Comparison of ENCODE assay signal across 8 cellular contexts in the genomic region with DNA sequence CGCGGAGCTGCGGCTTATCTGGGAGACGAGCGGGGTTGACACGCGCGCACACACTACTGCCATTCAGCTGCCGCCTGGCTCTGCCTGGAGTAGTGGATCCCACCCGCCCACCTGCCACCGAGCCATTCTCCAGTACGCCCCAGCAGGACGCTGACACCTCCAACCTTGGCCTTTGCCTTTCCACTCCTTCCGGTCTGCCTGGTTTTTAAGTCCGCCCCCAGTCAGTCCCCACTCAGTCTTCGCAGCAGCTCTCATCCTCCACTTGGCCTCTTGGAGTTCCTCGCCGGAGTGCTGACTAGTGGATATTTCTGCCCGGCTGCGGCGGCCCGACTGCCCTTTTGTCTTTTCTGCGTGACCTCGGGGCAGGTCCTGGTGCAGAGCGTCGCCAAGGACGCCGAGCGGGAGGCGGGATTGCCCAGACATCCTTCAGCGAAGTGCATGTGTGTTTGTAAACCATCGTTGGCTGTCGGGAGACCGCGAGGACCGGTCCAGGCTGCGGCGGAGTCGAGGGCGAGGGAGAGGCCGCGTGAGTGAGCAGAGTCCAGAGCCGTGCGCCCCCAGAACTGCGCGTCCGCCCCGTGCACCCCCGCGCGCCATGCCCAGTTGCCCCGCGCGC. TPM values are rescaled to one million over a fixed set of nuclear protein-coding genes. Genes with fewer than 3 reads are reported as not detected.
DNase-seq lines count a peak whose midpoint lies in the region; ATAC-seq and TF ChIP-seq lines count a peak whose summit lies in the region.

No MANE protein-coding gene starts in this region.

- ATAC-seq in HG02938 (IDR thresholded peaks at IDR 0.05; ENCODE audit: unreplicated experiment) (peak; percentile 5), thoracic aorta (ENCODE audit: insufficient number of reproducible peaks, low FRiP score, low read depth) (no peak), GM18502 (IDR thresholded peaks at IDR 0.05; ENCODE audit: poor library complexity, unreplicated experiment) (no peak)

- peaks cover 0 to 11% of the 10 kb centered on the region in 2 donors for H3K4me1 ChIP-seq in thoracic aorta (ENCODE audit: control insufficient read depth in 1 of 2, low read depth in 2 of 2)

- DNase-seq in COLO668 (lab: John Stamatoyannopoulos, UW; ENCODE audit: unreplicated experiment) = peak; percentile 51
- no peak for DNase-seq in astrocyte of the cerebellum (ENCODE audit: low read depth)
- no peak for DNase-seq in kidney epithelial cell (ENCODE audit: low read depth)
- no peak for DNase-seq in thoracic aorta (ENCODE audit: low spot score)
- no peak for DNase-seq in activated CD4-positive, CD25-positive, alpha-beta regulatory T cell treated with anti-CD3 and anti-CD28 coated beads, Interleukin-2, amount 50 U/mL, for 72 hours
- no peak for DNase-seq in SW480 (ENCODE audit: low spot score)

- H3K27ac ChIP-seq in thoracic aorta = peak overlapping the region; percentile 84 to 88

- in situ Hi-C loops in astrocyte of the cerebellum (cut with HindIII; ENCODE audit: low sequenced_read_pairs) = no loop called here

- H3K36me3 ChIP-seq in kidney epithelial cell (ENCODE audit: control insufficient read depth, insufficient read depth, low read length) (no peaks in the 10 kb centered on the region), thoracic aorta (no peaks in the 10 kb centered on the region)

- H3K27me3 ChIP-seq in kidney epithelial cell (ENCODE audit: control insufficient read depth, insufficient read depth, low read length) (peaks cover 14% of the 10 kb centered on the region), thoracic aorta (replicated peaks; ENCODE audit: insufficient read depth) (no peaks in the 10 kb centered on the region)

- H3K4me3 ChIP-seq in astrocyte of the cerebellum (ENCODE audit: low read depth, low read length) (peak overlapping the region; percentile 69), kidney epithelial cell (ENCODE audit: low read depth, low read length) (peak overlapping the region; percentile 57), thoracic aorta (peak overlapping the region; percentile 95)

- TF ChIP-seq CTCF in astrocyte of the cerebellum (IDR thresholded peaks at IDR 0.05; ENCODE audit: low read depth, low read length, missing control alignments) (no peak), kidney epithelial cell (IDR thresholded peaks at IDR 0.05; ENCODE audit: insufficient read depth, low read length, poor library complexity, severe bottlenecking) (no peak), thoracic aorta (IDR thresholded peaks at IDR 0.05) (no peak)

- no peaks in the 10 kb centered on the region for H3K9me3 ChIP-seq in thoracic aorta

RNA-seq across cellular contexts. Expression of a gene that starts 1.1 kb away (rescaled TPM):
- total RNA-seq in kidney epithelial cell (4.0 and 6.0 TPM in 2 replicates), thoracic aorta (10 to 100 TPM; 30.3 to 71.1 TPM)
